ENCODE assay signal across 15 cellular contexts in genomic region chr15:72534522-72534921, GRCh38.
DNase-seq lines count a peak whose midpoint lies in the region; ATAC-seq lines count a peak whose summit lies in the region.
"Had no signal": no experiment of that assay in that cellular context is flagged by ENCODE, and none has a peak within 500 bp of the region (broad histone marks: within the 10 kb centered on the region; RNA-seq: fewer than 3 reads in every experiment).

No MANE protein-coding gene starts in this region.

- no peaks in the 10 kb centered on the region for H3K9me3 ChIP-seq in T-helper 17 cell (ENCODE audit: control insufficient read depth, low read length, poor library complexity, severe bottlenecking)
- H3K9me3 ChIP-seq: neutrophil, suprapubic skin had no signal

- H3K27ac Mint-ChIP-seq in T-helper 17 cell, result peak overlapping the region; percentile 39
- H3K27ac Mint-ChIP-seq in activated T-helper 2 cell treated with anti-CD3 and anti-CD28 coated beads, Interferon-gamma antibody, Interleukin-2, Interleukin-4, amounts not matched to agents 10 μg/mL and 5 μg/mL and 100 μg/mL, durations not matched to agents 14 hours and 24 hours and 36 hours, result no peak overlapping the region
- H3K27ac Mint-ChIP-seq: GM23338 had no signal

- DNase-seq in activated naive CD4-positive, alpha-beta T cell treated with Interleukin-2 at 50 U/mL for 16 hours, result peak; percentile 22
- no peak for DNase-seq in activated naive CD4-positive, alpha-beta T cell treated with anti-CD3 and anti-CD28 coated beads, Interleukin-2, amount 50 U/mL, for 16 hours
- DNase-seq in T-helper 17 cell (no peak), nucleus accumbens (lab: John Stamatoyannopoulos, UW) (no peak), globus pallidus (ENCODE audit: low spot score) (no peak)
- peak; percentile 17 for DNase-seq in activated T-helper 2 cell treated with anti-CD3 and anti-CD28 coated beads, Interferon-gamma antibody, Interleukin-2, Interleukin-4, amounts not matched to agents 10 μg/mL and 5 μg/mL and 100 μg/mL, durations not matched to agents 14 hours and 24 hours and 36 hours (ENCODE audit: low spot score)
- DNase-seq in stimulated activated CD8-positive, alpha-beta memory T cell treated with anti-CD3 and anti-CD28 coated beads, Interleukin-12 subunit alpha, Interleukin-12 subunit beta, amount 100 ng/mL, for 1 hour (ENCODE audit: low read depth), result peak; percentile 16
- DNase-seq: activated T-cell treated with anti-CD3 and anti-CD28 coated beads, Interleukin-2, amount 50 U/mL, for 4 hours; GDM1; NCI-H146; right cardiac atrium had no signal

- peak overlapping the region; percentile 59 for H3K4me3 Mint-ChIP-seq in T-helper 17 cell
- no peak overlapping the region for H3K4me3 Mint-ChIP-seq in activated T-helper 2 cell treated with anti-CD3 and anti-CD28 coated beads, Interferon-gamma antibody, Interleukin-2, Interleukin-4, amounts not matched to agents 10 μg/mL and 5 μg/mL and 100 μg/mL, durations not matched to agents 14 hours and 24 hours and 36 hours (ENCODE audit: low read depth)
- H3K4me3 Mint-ChIP-seq: activated T-cell treated with anti-CD3 and anti-CD28 coated beads, Interleukin-2, amount 50 U/mL, for 4 hours; GM23338 had no signal

- intact Hi-C loops in activated T-helper 2 cell treated with anti-CD3 and anti-CD28 coated beads, Interferon-gamma antibody, Interleukin-2, Interleukin-4, amounts not matched to agents 10 μg/mL and 5 μg/mL and 100 μg/mL, durations not matched to agents 14 hours and 24 hours and 36 hours (cut with micrococcal nuclease), result no loop called here

- H3K9me3 Mint-ChIP-seq in activated T-helper 2 cell treated with anti-CD3 and anti-CD28 coated beads, Interferon-gamma antibody, Interleukin-2, Interleukin-4, amounts not matched to agents 10 μg/mL and 5 μg/mL and 100 μg/mL, durations not matched to agents 14 hours and 24 hours and 36 hours, result peaks cover 5% of the 10 kb centered on the region

- H3K4me1 Mint-ChIP-seq in T-helper 17 cell, result peaks cover 40% of the 10 kb centered on the region
- peaks cover 24% of the 10 kb centered on the region for H3K4me1 Mint-ChIP-seq in activated T-helper 2 cell treated with anti-CD3 and anti-CD28 coated beads, Interferon-gamma antibody, Interleukin-2, Interleukin-4, amounts not matched to agents 10 μg/mL and 5 μg/mL and 100 μg/mL, durations not matched to agents 14 hours and 24 hours and 36 hours (ENCODE audit: low read depth)
- H3K4me1 Mint-ChIP-seq: GM23338 had no signal

- peaks cover 4% of the 10 kb centered on the region for H3K36me3 Mint-ChIP-seq in T-helper 17 cell (ENCODE audit: low read depth)
- H3K36me3 Mint-ChIP-seq in activated T-helper 2 cell treated with anti-CD3 and anti-CD28 coated beads, Interferon-gamma antibody, Interleukin-2, Interleukin-4, amounts not matched to agents 10 μg/mL and 5 μg/mL and 100 μg/mL, durations not matched to agents 14 hours and 24 hours and 36 hours (ENCODE audit: low read depth), result peaks cover 18% of the 10 kb centered on the region

- peak; percentile 72 for ATAC-seq in T-helper 17 cell
- ATAC-seq in GM21526 (IDR thresholded peaks at IDR 0.05; ENCODE audit: low FRiP score, unreplicated experiment), result no peak
- ATAC-seq: activated T-cell treated with anti-CD3 and anti-CD28 coated beads, Interleukin-2, amount 50 U/mL, for 4 hours; GM23338; right cardiac atrium had no signal

- H3K27me3 Mint-ChIP-seq in T-helper 17 cell, result no peaks in the 10 kb centered on the region
- H3K27me3 Mint-ChIP-seq in activated T-helper 2 cell treated with anti-CD3 and anti-CD28 coated beads, Interferon-gamma antibody, Interleukin-2, Interleukin-4, amounts not matched to agents 10 μg/mL and 5 μg/mL and 100 μg/mL, durations not matched to agents 14 hours and 24 hours and 36 hours (ENCODE audit: low read depth), result no peaks in the 10 kb centered on the region

Comparison
In these comparisons a context has a peak if more than half of its experiments do, and no peak if none do; other contexts are left out.
1. DNase-seq: peak in activated naive CD4-positive, alpha-beta T cell treated with Interleukin-2 at 50 U/mL for 16 hours (single experiment), activated T-helper 2 cell treated with anti-CD3 and anti-CD28 coated beads, Interferon-gamma antibody, Interleukin-2, Interleukin-4, amounts not matched to agents 10 μg/mL and 5 μg/mL and 100 μg/mL, durations not matched to agents 14 hours and 24 hours and 36 hours (single experiment) and stimulated activated CD8-positive, alpha-beta memory T cell treated with anti-CD3 and anti-CD28 coated beads, Interleukin-12 subunit alpha, Interleukin-12 subunit beta, amount 100 ng/mL, for 1 hour (single experiment); none in activated naive CD4-positive, alpha-beta T cell treated with anti-CD3 and anti-CD28 coated beads, Interleukin-2, amount 50 U/mL, for 16 hours (single experiment), T-helper 17 cell (0 of 3), nucleus accumbens (0 of 56) and globus pallidus (single experiment).